8 cellular contexts compared by ENCODE assay signal in genomic region chr1:143972753-143973326, GRCh38. TPM values are rescaled to one million over a fixed set of nuclear protein-coding genes. Genes with fewer than 3 reads are reported as not detected.
A peak's percentile ranks its signal among the peaks of the same experiment; 100 is the strongest.
DNase-seq lines count a peak whose midpoint lies in the region; ATAC-seq, FAIRE-seq and TF ChIP-seq lines count a peak whose summit lies in the region.
"Not testable (repeated sequence)": the region's sequence is repeated elsewhere in the genome, so short reads cannot be mapped to it uniquely, and the experiment has no call there.
"Had no signal": no experiment of that assay in that cellular context is flagged by ENCODE, and none has a peak within 500 bp of the region (broad histone marks: within the 10 kb centered on the region; RNA-seq: fewer than 3 reads in every experiment).

No MANE protein-coding gene starts in this region.

- intact Hi-C loops in OCI-LY7 (cut with micrococcal nuclease; ENCODE audit: unreplicated experiment); K562 (cut with micrococcal nuclease): not testable (repeated sequence)

- not testable (repeated sequence) for DNase-seq in OCI-LY7 (ENCODE audit: low spot score); K562 (ENCODE audit: extremely low read depth in 1 of 4, low spot score in 3 of 4); lung (ENCODE audit: low spot score)

- not testable (repeated sequence) for H3K4me2 ChIP-seq in OCI-LY7 (ENCODE audit: low read length); K562 (ENCODE audit: insufficient read depth, low read length)

- not testable (repeated sequence) for H3K4me1 ChIP-seq in OCI-LY7 (ENCODE audit: insufficient read depth, low read length, poor library complexity, severe bottlenecking); K562 (replicated peaks in 1 of 2; ENCODE audit: control insufficient read depth in 2 of 2, insufficient read depth in 2 of 2, low read length in 2 of 2); lung (ENCODE audit: control insufficient read depth in 2 of 2, insufficient read depth in 2 of 2, low read length in 2 of 2)

- not testable (repeated sequence) for H2AFZ ChIP-seq in OCI-LY7 (ENCODE audit: low read length); K562 (ENCODE audit: low read depth, low read length)

- H4K20me1 ChIP-seq in OCI-LY7 (ENCODE audit: insufficient read depth, low read length); K562 (replicated peaks; ENCODE audit: control insufficient read depth, insufficient read depth, low read length): not testable (repeated sequence)

- no CpG with 5 or more reads among the region's 48 CpGs for WGBS in K562 (ENCODE audit: insufficient coverage, low coverage, missing lambda C conversion rate)
- WGBS in lung, 2 donors: no CpG with 5 or more reads among the region's 48 CpGs

- H3K9me1 ChIP-seq in K562 (ENCODE audit: control insufficient read depth, insufficient read depth, low read length): not testable (repeated sequence)

- H3K9ac ChIP-seq in K562 (ENCODE audit: insufficient read depth in 1 of 2, low read depth in 2 of 2, low read length in 2 of 2): not testable (repeated sequence)

- not testable (repeated sequence) for H3K36me3 ChIP-seq in OCI-LY7 (ENCODE audit: insufficient read depth, low read length); K562 (ENCODE audit: control insufficient read depth, insufficient read depth, low read length); lung (ENCODE audit: control insufficient read depth in 2 of 2, insufficient read depth in 2 of 2, low read length in 2 of 2)

- not testable (repeated sequence) for FAIRE-seq in K562 (lab: Jason Lieb, UNC)

- H3K27ac ChIP-seq in OCI-LY7 (ENCODE audit: low read depth, low read length, poor library complexity, severe bottlenecking); K562 (ENCODE audit: extremely low read depth, low read depth, low read length); lung (ENCODE audit: low read depth in 1 of 2, low read length in 1 of 2): not testable (repeated sequence)

- ATAC-seq in GM18870 (IDR thresholded peaks at IDR 0.05; ENCODE audit: unreplicated experiment): peak; percentile 10
- ATAC-seq in GM21390 (IDR thresholded peaks at IDR 0.05; ENCODE audit: unreplicated experiment): peak; percentile 6
- peak; percentile 5 for ATAC-seq in HG02678 (IDR thresholded peaks at IDR 0.05; ENCODE audit: unreplicated experiment)
- peak; percentile 2 for ATAC-seq in HG03108 (IDR thresholded peaks at IDR 0.05; ENCODE audit: unreplicated experiment)
- peak; percentile 47 for ATAC-seq in K562
- ATAC-seq in lung (ENCODE audit: insufficient read depth, low FRiP score): peak; percentile 12

- not testable (repeated sequence) for H3K27me3 ChIP-seq in K562 (ENCODE audit: control insufficient read depth in 2 of 2, insufficient read depth in 2 of 2, low read length in 2 of 2); lung (ENCODE audit: control insufficient read depth, insufficient read depth)

- H3K9me3 ChIP-seq in OCI-LY7 (ENCODE audit: low read length); K562 (replicated peaks; ENCODE audit: control insufficient read depth, insufficient read depth, low read depth, low read length); lung (ENCODE audit: control insufficient read depth in 2 of 2, insufficient read depth in 1 of 2, low read length in 1 of 2): not testable (repeated sequence)

- not testable (repeated sequence) for TF ChIP-seq POLR2A in K562 (conservative IDR thresholded peaks at IDR 0.05)

- TF ChIP-seq CTCF in OCI-LY7 (conservative IDR thresholded peaks at IDR 0.05; ENCODE audit: low read length); K562 (IDR thresholded peaks at IDR 0.05 in 2 of 3, conservative IDR thresholded peaks at IDR 0.05 in 1 of 3; ENCODE audit: insufficient read depth in 2 of 3, low read depth in 1 of 3, low read length in 3 of 3); lung (IDR thresholded peaks at IDR 0.05; ENCODE audit: control extremely low read depth, extremely low read depth): not testable (repeated sequence)

- in situ Hi-C loops in K562 (cut with MboI): not testable (repeated sequence)

- BruUV-seq in OCI-LY7 (replicated peaks; lab: Mats Ljungman, UMichigan) (TSS peak; percentile 82), K562 (replicated peaks; lab: Mats Ljungman, UMichigan) (TSS peak; percentile 82)

- TF ChIP-seq RAD21 in K562 (CRISPR knock-in tag; conservative IDR thresholded peaks at IDR 0.05 in 1 of 2, IDR thresholded peaks at IDR 0.05 in 1 of 2): not testable (repeated sequence)

- not testable (repeated sequence) for H3K9me2 ChIP-seq in OCI-LY7 (ENCODE audit: insufficient read depth, low read length)

- not testable (repeated sequence) for TF ChIP-seq EP300 in K562 (IDR thresholded peaks at IDR 0.05; ENCODE audit: low read length)

- POLR2A ChIA-PET in OCI-LY7 (lab: Charles Lee); K562 (lab: Yijun Ruan, JAX): not testable (repeated sequence)

- CTCF ChIA-PET in OCI-LY7 (lab: Charles Lee; ENCODE audit: unreplicated experiment); K562 (lab: Yijun Ruan, JAX; ENCODE audit: low intra/inter-chr PET ratio): not testable (repeated sequence)

- H3K79me2 ChIP-seq in OCI-LY7 (ENCODE audit: insufficient read depth, low read depth, low read length); K562 (ENCODE audit: control insufficient read depth, insufficient read depth, low read length): not testable (repeated sequence)

- not testable (repeated sequence) for H3K4me3 ChIP-seq in OCI-LY7 (ENCODE audit: low read depth, low read length, poor library complexity, severe bottlenecking); K562; lung

RNA-seq across cellular contexts. Expression of gene FAM72C, which starts 1.1 kb away (rescaled TPM):
- total RNA-seq in OCI-LY7 (2014; rRNA removed; shearing (Covaris generic)): 14.7 and 18.0 TPM in 2 replicates
- total RNA-seq in OCI-LY7 (2022) (44.9 and 52.7 TPM in 2 replicates), K562 (2014; rRNA removed) (12.7 and 15.7 TPM in 2 replicates), K562 (2014; rRNA removed; fragmentation: Illumina TruSeq; extraction: Trizol) (19.6 and 22.3 TPM in 2 replicates), K562 (2015; rRNA removed; fragmentation: Illumina TruSeq; extraction: Trizol) (17.0 and 17.1 TPM in 2 replicates), K562 (2021) (15.5 and 20.7 TPM in 2 replicates), lung (1 to 10 TPM in 1 of 2 donors, under 1 TPM in 1; 0.09 to 1.5 TPM)
- total RNA-seq in K562 (2011; cell fraction: chromatin; rRNA removed; ENCODE audit: low replicate concordance): 4.3 and 10.5 TPM in 2 replicates
- total RNA-seq in K562 (2011; cell fraction: nucleolus; rRNA removed): 2.3 and 5.1 TPM in 2 replicates
- 8.2 and 10.0 TPM in 2 replicates for total RNA-seq in K562 (2011; cell fraction: nucleoplasm; rRNA removed)
- polyA plus RNA-seq in K562 (2011; rRNA removed) (26.6 and 33.1 TPM in 2 replicates), K562 (2014; fragmentation: Illumina TruSeq; extraction: Trizol) (29.4 and 43.5 TPM in 2 replicates), K562 (2014; fragmentation: Nextera tagmentation; extraction: Ambion mirVana) (1 to 10 TPM; 4.5 to 6.6 TPM), K562 (2014; rRNA removed) (21.2 and 30.6 TPM in 2 replicates), lung (under 1 TPM; 0.28 to 0.39 TPM)
- 6.8 and 14.5 TPM in 2 replicates for polyA plus RNA-seq in K562 (2011; cell fraction: cytosol; rRNA removed)
- polyA plus RNA-seq in K562 (2011; cell fraction: nucleus; rRNA removed): 10.9 and 16.2 TPM in 2 replicates
- polyA plus RNA-seq in K562 (2012): 17.2 and 17.4 TPM in 2 replicates
- 14.0 and 19.5 TPM in 2 replicates for polyA minus RNA-seq in K562 (2011; rRNA and poly(A)+ RNA removed)
- 5.1 and 11.2 TPM in 2 replicates for polyA minus RNA-seq in K562 (2011; cell fraction: cytosol; rRNA and poly(A)+ RNA removed)
- polyA minus RNA-seq in K562 (2011; cell fraction: nucleus; rRNA and poly(A)+ RNA removed): 1.9 and 3.8 TPM in 2 replicates
- total RNA-seq: bronchial epithelial cell had no signal
